In the genomic region with DNA sequence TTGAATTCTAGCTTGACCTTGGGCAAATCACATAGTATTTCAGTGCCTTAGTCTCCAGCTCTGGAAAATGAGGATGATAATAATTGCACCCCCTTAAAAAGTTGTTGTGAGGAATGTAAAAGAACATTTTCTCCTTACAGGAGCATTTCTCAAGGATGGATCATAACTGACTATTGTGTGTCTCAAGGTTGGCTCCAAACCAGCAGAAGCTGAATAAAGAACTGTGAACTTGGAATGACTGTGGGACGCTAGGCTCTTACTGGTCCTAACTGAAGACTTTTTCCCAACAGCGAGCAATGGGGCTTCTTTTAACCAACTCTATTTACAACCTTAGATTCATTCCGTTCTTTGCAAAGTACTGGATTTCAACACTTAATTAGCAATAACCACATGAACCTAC, we compare ENCODE assay signal across 17 cellular contexts. TPM values are rescaled to one million over a fixed set of nuclear protein-coding genes. Genes with fewer than 3 reads are reported as not detected.
DNase-seq lines count a peak whose midpoint lies in the region; ATAC-seq and TF ChIP-seq lines count a peak whose summit lies in the region.
"Had no signal": no experiment of that assay in that cellular context is flagged by ENCODE, and none has a peak within 500 bp of the region (broad histone marks: within the 10 kb centered on the region; RNA-seq: fewer than 3 reads in every experiment).

No MANE protein-coding gene starts in this region.

- peak overlapping the region; percentile 55 for H3K9ac ChIP-seq in adipocyte (ENCODE audit: low read length)

- no peak for ATAC-seq in Right ventricle myocardium inferior
- ATAC-seq in HG03565 (IDR thresholded peaks at IDR 0.05; ENCODE audit: unreplicated experiment) = no peak
- no peak for ATAC-seq in GM18858 (IDR thresholded peaks at IDR 0.05; ENCODE audit: unreplicated experiment)

- intact Hi-C loops in left ventricle myocardium inferior (cut with micrococcal nuclease) = loop anchor here (5.0 kb wide), 2 partner anchors 186 to 206 kb away; no protein-coding TSS in a partner anchor
- intact Hi-C loops in Right ventricle myocardium inferior (cut with DNase I) = loop anchor here (10.0 kb wide), 1 partner anchor 294 kb away; the partner anchor contains the start of genes ARSK and SKIC3

- DNase-seq in left ventricle myocardium inferior = no peak
- DNase-seq in Right ventricle myocardium inferior (ENCODE audit: missing footprints) = no peak
- peak; percentile 25 for DNase-seq in adipocyte (ENCODE audit: low read depth)
- DNase-seq in foreskin fibroblast = peak; percentile 68 to 80
- DNase-seq in A172 (ENCODE audit: low spot score) = no peak
- DNase-seq in activated CD4-positive, alpha-beta T cell treated with anti-CD3 and anti-CD28 coated beads for 4 hours = no peak
- DNase-seq: 8988T; CD4-positive, alpha-beta memory T cell; DMS79 treated with DMSO at 0.1 percent for 48 hours; H9; NCI-H226; NCI-H526 treated with DMSO at 0.1 percent for 48 hours; NK-92 treated with Interleukin-12 subunit alpha and Interleukin-12 subunit beta, amount 100 ng/mL, for 24 hours had no signal

- H3K4me1 ChIP-seq in left ventricle myocardium inferior = peaks cover 16% of the 10 kb centered on the region
- H3K4me1 ChIP-seq in adipocyte (ENCODE audit: control insufficient read depth, insufficient read depth, low read length) = peaks cover 59% of the 10 kb centered on the region
- H3K4me1 ChIP-seq: SJSA1 had no signal

- peak overlapping the region; percentile 35 for H3K27ac ChIP-seq in left ventricle myocardium inferior (replicated peaks)
- H3K27ac ChIP-seq: RWPE1, SJSA1 had no signal

- no peaks in the 10 kb centered on the region for H3K36me3 ChIP-seq in left ventricle myocardium inferior
- H3K36me3 ChIP-seq in adipocyte (ENCODE audit: control insufficient read depth, insufficient read depth, low read length, severe bottlenecking) = no peaks in the 10 kb centered on the region
- H3K36me3 ChIP-seq: SJSA1 had no signal

- H3K27me3 ChIP-seq in left ventricle myocardium inferior (ENCODE audit: low read depth) = no peaks in the 10 kb centered on the region
- no peaks in the 10 kb centered on the region for H3K27me3 ChIP-seq in adipocyte (replicated peaks; ENCODE audit: control insufficient read depth, insufficient read depth, low read length)
- H3K27me3 ChIP-seq: SJSA1 had no signal

- no peak for TF ChIP-seq CTCF in left ventricle myocardium inferior (IDR thresholded peaks at IDR 0.05; ENCODE audit: borderline replicate concordance)
- TF ChIP-seq CTCF in foreskin fibroblast (IDR thresholded peaks at IDR 0.05; ENCODE audit: low read depth, low read length) = no peak

- no peaks in the 10 kb centered on the region for H3K9me3 ChIP-seq in left ventricle myocardium inferior (replicated peaks)
- no peaks in the 10 kb centered on the region for H3K9me3 ChIP-seq in adipocyte (ENCODE audit: control insufficient read depth, low read length)
- H3K9me3 ChIP-seq: SJSA1 had no signal

- H3K4me3 ChIP-seq in left ventricle myocardium inferior = no peak overlapping the region
- H3K4me3 ChIP-seq in adipocyte (ENCODE audit: low read length) = no peak overlapping the region
- no peak overlapping the region for H3K4me3 ChIP-seq in foreskin fibroblast (ENCODE audit: low read depth in 1 of 2, low read length in 2 of 2)
- H3K4me3 ChIP-seq: SJSA1 had no signal

RNA-seq across cellular contexts. Expression of gene GLRX, which starts 26.2 kb away (rescaled TPM):
- total RNA-seq in left ventricle myocardium inferior = 139 TPM
- total RNA-seq in Right ventricle myocardium inferior = 111 TPM
- 54.3 and 63.6 TPM in 2 replicates for total RNA-seq in A172 (2014; rRNA removed; shearing (Covaris generic))

Comparison
In these comparisons a context has a peak if more than half of its experiments do, and no peak if none do; other contexts are left out.
1. DNase-seq: peak in adipocyte (single experiment) and foreskin fibroblast (2 of 2); none in left ventricle myocardium inferior (single experiment), Right ventricle myocardium inferior (single experiment), A172 (single experiment) and activated CD4-positive, alpha-beta T cell treated with anti-CD3 and anti-CD28 coated beads for 4 hours (0 of 2).